ENCODE assay signal across 13 cellular contexts in genomic region chr11:67379061-67380058, GRCh38. TPM values are rescaled to one million over a fixed set of nuclear protein-coding genes. Genes with fewer than 3 reads are reported as not detected.
DNase-seq lines count a peak whose midpoint lies in the region; ATAC-seq and TF ChIP-seq lines count a peak whose summit lies in the region.
"Had no signal": no experiment of that assay in that cellular context is flagged by ENCODE, and none has a peak within 500 bp of the region (broad histone marks: within the 10 kb centered on the region; RNA-seq: fewer than 3 reads in every experiment).

No MANE protein-coding gene starts in this region.

- no peaks in the 10 kb centered on the region for H3K27me3 ChIP-seq in SK-N-SH (ENCODE audit: insufficient read depth)

- intact Hi-C loops in activated CD4-positive, alpha-beta T cell treated with anti-CD3 and anti-CD28 coated beads for 36 hours (cut with DNase I, micrococcal nuclease): loop anchor here in 1 of 2 experiments (5.0 kb wide), 1 partner anchor 112 kb away; the partner anchor contains the start of gene GRK2

- no peaks in the 10 kb centered on the region for H3K79me2 ChIP-seq in SK-N-SH (ENCODE audit: insufficient read depth)

- no peak for DNase-seq in activated CD4-positive, alpha-beta T cell treated with anti-CD3 and anti-CD28 coated beads, Interleukin-2, amount 10 ng/mL, durations not matched to agents 7 days and 5 days
- no peak for DNase-seq in activated CD4-positive, alpha-beta T cell treated with anti-CD3 and anti-CD28 coated beads for 36 hours
- DNase-seq in SK-N-SH (no peak), fibroblast of mammary gland (ENCODE audit: low read depth) (peak; percentile 61), stromal cell of bone marrow (ENCODE audit: low read depth) (peak; percentile 47), inferior parietal cortex (ENCODE audit: extremely low spot score) (no peak)
- DNase-seq: 8988T; activated CD4-positive, alpha-beta T cell treated with anti-CD3 and anti-CD28 coated beads, Interleukin-2, amount 50 U/mL, for 1 hour; NCI-H446 treated with DMSO at 0.1 percent for 48 hours had no signal

- H3K36me3 ChIP-seq in SK-N-SH (replicated peaks in 1 of 2; ENCODE audit: control insufficient read depth in 1 of 2, insufficient read depth in 2 of 2, low read length in 1 of 2): no peaks in the 10 kb centered on the region

- H3K27me3 Mint-ChIP-seq in activated CD4-positive, alpha-beta T cell treated with anti-CD3 and anti-CD28 coated beads, Interleukin-2, amount 10 ng/mL, durations not matched to agents 7 days and 5 days: peaks cover 43% of the 10 kb centered on the region
- peaks cover 9% of the 10 kb centered on the region for H3K27me3 Mint-ChIP-seq in activated CD4-positive, alpha-beta T cell treated with anti-CD3 and anti-CD28 coated beads for 36 hours

- H3K9me3 ChIP-seq in SK-N-SH: no peaks in the 10 kb centered on the region

- H4K20me1 ChIP-seq in SK-N-SH (ENCODE audit: insufficient read depth): no peaks in the 10 kb centered on the region

- TF ChIP-seq CTCF in SK-N-SH (IDR thresholded peaks at IDR 0.05): no peak
- no peak for TF ChIP-seq CTCF in fibroblast of mammary gland (conservative IDR thresholded peaks at IDR 0.05; ENCODE audit: control insufficient read depth, insufficient read depth, low read depth, low read length)

- no peak overlapping the region for H3K4me3 Mint-ChIP-seq in activated CD4-positive, alpha-beta T cell treated with anti-CD3 and anti-CD28 coated beads, Interleukin-2, amount 10 ng/mL, durations not matched to agents 7 days and 5 days
- no peak overlapping the region for H3K4me3 Mint-ChIP-seq in activated CD4-positive, alpha-beta T cell treated with anti-CD3 and anti-CD28 coated beads for 36 hours

- no peak for ATAC-seq in activated CD4-positive, alpha-beta T cell treated with anti-CD3 and anti-CD28 coated beads for 36 hours
- ATAC-seq in HG02642 (IDR thresholded peaks at IDR 0.05; ENCODE audit: poor library complexity, unreplicated experiment): no peak
- ATAC-seq in HG03520 (IDR thresholded peaks at IDR 0.05; ENCODE audit: unreplicated experiment): no peak

- H3K4me2 ChIP-seq in SK-N-SH: peak overlapping the region; percentile 68

- H3K4me1 Mint-ChIP-seq in activated CD4-positive, alpha-beta T cell treated with anti-CD3 and anti-CD28 coated beads, Interleukin-2, amount 10 ng/mL, durations not matched to agents 7 days and 5 days: peaks cover 11% of the 10 kb centered on the region
- H3K4me1 Mint-ChIP-seq in activated CD4-positive, alpha-beta T cell treated with anti-CD3 and anti-CD28 coated beads for 36 hours: peaks cover 7% of the 10 kb centered on the region

- 34% methylated on average over 17 of the region's 23 CpGs for WGBS in SK-N-SH (ENCODE audit: low lambda C conversion rate)

- H3K9ac ChIP-seq in SK-N-SH: peak overlapping the region; percentile 54; the same call in 1 of the 2 replicates

- H3K4me3 ChIP-seq in SK-N-SH (ENCODE audit: low read depth in 2 of 2, low read length in 1 of 2) (no peak overlapping the region), fibroblast of mammary gland (ENCODE audit: control insufficient read depth, low read depth, low read length) (no peak overlapping the region)
- H3K4me3 ChIP-seq: coronary artery had no signal

- no peak for TF ChIP-seq RAD21 in SK-N-SH (IDR thresholded peaks at IDR 0.05; ENCODE audit: low read length)

- H3K27ac Mint-ChIP-seq in activated CD4-positive, alpha-beta T cell treated with anti-CD3 and anti-CD28 coated beads, Interleukin-2, amount 10 ng/mL, durations not matched to agents 7 days and 5 days: peak overlapping the region; percentile 50
- no peak overlapping the region for H3K27ac Mint-ChIP-seq in activated CD4-positive, alpha-beta T cell treated with anti-CD3 and anti-CD28 coated beads for 36 hours

- H3K36me3 Mint-ChIP-seq in activated CD4-positive, alpha-beta T cell treated with anti-CD3 and anti-CD28 coated beads, Interleukin-2, amount 10 ng/mL, durations not matched to agents 7 days and 5 days (ENCODE audit: low read depth): no peaks in the 10 kb centered on the region
- H3K36me3 Mint-ChIP-seq in activated CD4-positive, alpha-beta T cell treated with anti-CD3 and anti-CD28 coated beads for 36 hours (ENCODE audit: low read depth): no peaks in the 10 kb centered on the region

- H3K27ac ChIP-seq in SK-N-SH (ENCODE audit: low read depth in 2 of 2, low read length in 1 of 2): peak overlapping the region in 1 of 2 experiments; percentile 61; a peak in 2 of 4 replicates
- H3K27ac ChIP-seq: coronary artery had no signal

- no peak for TF ChIP-seq EP300 in SK-N-SH (IDR thresholded peaks at IDR 0.05; ENCODE audit: borderline replicate concordance in 1 of 2, low read depth in 1 of 2, low read length in 1 of 2)

- H3K9me2 ChIP-seq in SK-N-SH: no peaks in the 10 kb centered on the region

- CTCF ChIA-PET in activated CD4-positive, alpha-beta T cell treated with anti-CD3 and anti-CD28 coated beads, Interleukin-2, amount 10 ng/mL, durations not matched to agents 7 days and 5 days (lab: Charles Lee): interaction anchor here (1.1 to 38.4 kb wide), 3 partner anchors 11 to 22 kb away, joined by 6 to 841 read pairs (median 32); partner anchors contain the start of genes CLCF1, POLD4, PPP1CA and RAD9A
- CTCF ChIA-PET in activated CD4-positive, alpha-beta T cell treated with anti-CD3 and anti-CD28 coated beads for 36 hours (lab: Charles Lee): interaction anchor here (0.9 to 20.0 kb wide), 4 partner anchors 8 to 34 kb away, joined by 3 to 445 read pairs (median 53); partner anchors contain the start of gene POLD4
- CTCF ChIA-PET in SK-N-SH (lab: Yijun Ruan, JAX): interaction anchor here (1.0 to 19.7 kb wide), 10 partner anchors 8 to 116 kb away, joined by 3 to 955 read pairs (median 49); partner anchors contain the start of genes ANKRD13D, CLCF1, GRK2 and POLD4

- peaks cover 30% of the 10 kb centered on the region for H3F3A ChIP-seq in SK-N-SH (replicated peaks; ENCODE audit: insufficient read depth)

- POLR2A ChIA-PET in activated CD4-positive, alpha-beta T cell treated with anti-CD3 and anti-CD28 coated beads, Interleukin-2, amount 10 ng/mL, durations not matched to agents 7 days and 5 days (lab: Charles Lee): no interaction called here
- POLR2A ChIA-PET in activated CD4-positive, alpha-beta T cell treated with anti-CD3 and anti-CD28 coated beads for 36 hours (lab: Charles Lee): no interaction called here
- POLR2A ChIA-PET in SK-N-SH (lab: Yijun Ruan, JAX): interaction anchor here (1.1 kb wide), 1 partner anchor 23 kb away, joined by 3 read pairs; no protein-coding TSS in a partner anchor

- peaks cover 18 to 38% of the 10 kb centered on the region in 2 experiments; a peak in 3 of 4 replicates for H3K4me1 ChIP-seq in SK-N-SH (ENCODE audit: control insufficient read depth in 1 of 2, insufficient read depth in 2 of 2, low read depth in 1 of 2, low read length in 1 of 2)

- H2AFZ ChIP-seq in SK-N-SH (ENCODE audit: low read depth): no peak overlapping the region

- no peaks in the 10 kb centered on the region for H3K9me3 Mint-ChIP-seq in activated CD4-positive, alpha-beta T cell treated with anti-CD3 and anti-CD28 coated beads, Interleukin-2, amount 10 ng/mL, durations not matched to agents 7 days and 5 days
- H3K9me3 Mint-ChIP-seq in activated CD4-positive, alpha-beta T cell treated with anti-CD3 and anti-CD28 coated beads for 36 hours (ENCODE audit: low read depth): no peaks in the 10 kb centered on the region

TF ChIP-seq in SK-N-SH, 30 proteins besides CTCF, POLR2A, EP300 and RAD21 (continues in another document):
- peak; percentile 17; the same call in 1 of the 2 replicates for TF ChIP-seq TCF12 (IDR thresholded peaks at IDR 0.05)

RNA-seq across cellular contexts. Expression of gene CLCF1, which starts 6.0 kb away (rescaled TPM):
- under 1 TPM; 0.10 to 0.17 TPM for total RNA-seq in activated CD4-positive, alpha-beta T cell treated with anti-CD3 and anti-CD28 coated beads, Interleukin-2, amount 10 ng/mL, durations not matched to agents 7 days and 5 days
- total RNA-seq in activated CD4-positive, alpha-beta T cell treated with anti-CD3 and anti-CD28 coated beads for 36 hours: under 1 TPM; 0.09 to 0.27 TPM
- polyA plus RNA-seq in SK-N-SH (2012; rRNA removed): 27.0 and 27.7 TPM in 2 replicates
- 13.3 and 17.5 TPM in 2 replicates for polyA plus RNA-seq in SK-N-SH (2012; cell fraction: cytosol; rRNA removed)
- 61.9 and 75.9 TPM in 2 replicates for polyA plus RNA-seq in SK-N-SH (2012; cell fraction: nucleus; rRNA removed)
- total RNA-seq: SK-MEL-5 had no signal

RNA-seq across cellular contexts. Expression of gene RAD9A, which starts 12.4 kb away (rescaled TPM):
- 10 to 100 TPM; 49.3 to 53.7 TPM for total RNA-seq in activated CD4-positive, alpha-beta T cell treated with anti-CD3 and anti-CD28 coated beads, Interleukin-2, amount 10 ng/mL, durations not matched to agents 7 days and 5 days
- 10 to 100 TPM; 28.8 to 30.0 TPM for total RNA-seq in activated CD4-positive, alpha-beta T cell treated with anti-CD3 and anti-CD28 coated beads for 36 hours
- polyA plus RNA-seq in SK-N-SH (2012; rRNA removed): 21.5 and 22.3 TPM in 2 replicates
- polyA plus RNA-seq in SK-N-SH (2012; cell fraction: cytosol; rRNA removed): 4.8 and 8.6 TPM in 2 replicates
- polyA plus RNA-seq in SK-N-SH (2012; cell fraction: nucleus; rRNA removed): 100 and 114 TPM in 2 replicates

RNA-seq across cellular contexts. Expression of gene PPP1CA, which starts 22.3 kb away (rescaled TPM):
- total RNA-seq in activated CD4-positive, alpha-beta T cell treated with anti-CD3 and anti-CD28 coated beads, Interleukin-2, amount 10 ng/mL, durations not matched to agents 7 days and 5 days: 100 to 1,000 TPM; 301 to 331 TPM
- 100 to 1,000 TPM; 199 to 227 TPM for total RNA-seq in activated CD4-positive, alpha-beta T cell treated with anti-CD3 and anti-CD28 coated beads for 36 hours
- polyA plus RNA-seq in SK-N-SH (2012; rRNA removed): 210 and 261 TPM in 2 replicates
- polyA plus RNA-seq in SK-N-SH (2012; cell fraction: cytosol; rRNA removed): 130 and 175 TPM in 2 replicates
- 181 and 248 TPM in 2 replicates for polyA plus RNA-seq in SK-N-SH (2012; cell fraction: nucleus; rRNA removed)

RNA-seq across cellular contexts. Expression of gene TBC1D10C, which starts 24.5 kb away (rescaled TPM):
- total RNA-seq in activated CD4-positive, alpha-beta T cell treated with anti-CD3 and anti-CD28 coated beads, Interleukin-2, amount 10 ng/mL, durations not matched to agents 7 days and 5 days: 100 to 1,000 TPM; 256 to 323 TPM
- total RNA-seq in activated CD4-positive, alpha-beta T cell treated with anti-CD3 and anti-CD28 coated beads for 36 hours: 100 to 1,000 TPM in 1 of 2 experiments, 10 to 100 TPM in 1; 83.2 to 123 TPM
- polyA plus RNA-seq in SK-N-SH (2012; rRNA removed): 0.05 TPM in 1 of 2 replicates, not detected in the other
- polyA plus RNA-seq in SK-N-SH (2012; cell fraction: cytosol; rRNA removed): not detected in 2 replicates
- 0.08 and 0.31 TPM in 2 replicates for polyA plus RNA-seq in SK-N-SH (2012; cell fraction: nucleus; rRNA removed)
- total RNA-seq: SK-MEL-5 had no signal

RNA-seq across cellular contexts. Expression of gene POLD4, which starts 26.0 kb away (rescaled TPM):
- 10 to 100 TPM; 52.7 to 53.7 TPM for total RNA-seq in activated CD4-positive, alpha-beta T cell treated with anti-CD3 and anti-CD28 coated beads, Interleukin-2, amount 10 ng/mL, durations not matched to agents 7 days and 5 days
- 10 to 100 TPM; 31.3 to 37.5 TPM for total RNA-seq in activated CD4-positive, alpha-beta T cell treated with anti-CD3 and anti-CD28 coated beads for 36 hours
- 80.4 and 89.4 TPM in 2 replicates for polyA plus RNA-seq in SK-N-SH (2012; rRNA removed)
- 38.1 and 46.2 TPM in 2 replicates for polyA plus RNA-seq in SK-N-SH (2012; cell fraction: cytosol; rRNA removed)
- 161 and 245 TPM in 2 replicates for polyA plus RNA-seq in SK-N-SH (2012; cell fraction: nucleus; rRNA removed)

Comparison
In these comparisons a context has a peak if more than half of its experiments do, and no peak if none do; other contexts are left out.
1. DNase-seq: peak in fibroblast of mammary gland (single experiment) and stromal cell of bone marrow (single experiment); none in activated CD4-positive, alpha-beta T cell treated with anti-CD3 and anti-CD28 coated beads, Interleukin-2, amount 10 ng/mL, durations not matched to agents 7 days and 5 days (single experiment), activated CD4-positive, alpha-beta T cell treated with anti-CD3 and anti-CD28 coated beads for 36 hours (single experiment), SK-N-SH (single experiment) and inferior parietal cortex (single experiment).